In genomic region chr9:35470894-35471293, GRCh38 we compare ENCODE assay signal across 2 cellular contexts.
TF ChIP-seq lines count a peak whose summit lies in the region.

No MANE protein-coding gene starts in this region.

TF ChIP-seq in A549, 52 proteins besides CTCF, POLR2A, EP300 and RAD21 (continues in another document):
- TF ChIP-seq, protein P1, sequence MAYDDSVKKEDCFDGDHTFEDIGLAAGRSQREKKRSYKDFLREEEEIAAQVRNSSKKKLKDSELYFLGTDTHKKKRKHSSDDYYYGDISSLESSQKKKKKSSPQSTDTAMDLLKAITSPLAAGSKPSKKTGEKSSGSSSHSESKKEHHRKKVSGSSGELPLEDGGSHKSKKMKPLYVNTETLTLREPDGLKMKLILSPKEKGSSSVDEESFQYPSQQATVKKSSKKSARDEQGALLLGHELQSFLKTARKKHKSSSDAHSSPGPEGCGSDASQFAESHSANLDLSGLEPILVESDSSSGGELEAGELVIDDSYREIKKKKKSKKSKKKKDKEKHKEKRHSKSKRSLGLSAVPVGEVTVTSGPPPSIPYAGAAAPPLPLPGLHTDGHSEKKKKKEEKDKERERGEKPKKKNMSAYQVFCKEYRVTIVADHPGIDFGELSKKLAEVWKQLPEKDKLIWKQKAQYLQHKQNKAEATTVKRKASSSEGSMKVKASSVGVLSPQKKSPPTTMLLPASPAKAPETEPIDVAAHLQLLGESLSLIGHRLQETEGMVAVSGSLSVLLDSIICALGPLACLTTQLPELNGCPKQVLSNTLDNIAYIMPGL (CRISPR knock-in tag; IDR thresholded peaks at IDR 0.05; ENCODE audit: borderline replicate concordance): no peak
- TF ChIP-seq FOSB (CRISPR knock-in tag; IDR thresholded peaks at IDR 0.05) (no peak), NR3C1 (IDR thresholded peaks at IDR 0.05) (no peak), RCOR1 (IDR thresholded peaks at IDR 0.05; ENCODE audit: low read depth, low read length) (no peak), SMC3 (IDR thresholded peaks at IDR 0.05) (peak; percentile 48; the same call in 1 of the 3 replicates), CEBPB (IDR thresholded peaks at IDR 0.05) (peak; percentile 90 to 97), ESRRA (IDR thresholded peaks at IDR 0.05; ENCODE audit: borderline replicate concordance, low read length) (no peak), GATA3 (IDR thresholded peaks at IDR 0.05; ENCODE audit: borderline replicate concordance) (peak; percentile 54; the same call in 1 of the 2 replicates), ZSCAN20 (CRISPR knock-in tag; IDR thresholded peaks at IDR 0.05) (no peak), HEYL (CRISPR knock-in tag; IDR thresholded peaks at IDR 0.05) (no peak), BCL3 (IDR thresholded peaks at IDR 0.05) (peak; percentile 87; the same call in 2 of the 3 replicates), E2F6 (IDR thresholded peaks at IDR 0.05; ENCODE audit: borderline replicate concordance, low read depth) (no peak), PHF8 (IDR thresholded peaks at IDR 0.05; ENCODE audit: borderline replicate concordance, low read depth) (no peak), CHD2 (IDR thresholded peaks at IDR 0.05; ENCODE audit: low read length, partially characterized antibody) (no peak), BHLHE40 (IDR thresholded peaks at IDR 0.05; ENCODE audit: low read depth, low read length) (no peak), MYC (IDR thresholded peaks at IDR 0.05; ENCODE audit: borderline replicate concordance, low read length) (no peak), NFE2L2 (conservative IDR thresholded peaks at IDR 0.05; ENCODE audit: low read length) (no peak), RFX5 (IDR thresholded peaks at IDR 0.05) (no peak), HOXA7 (CRISPR knock-in tag; IDR thresholded peaks at IDR 0.05) (no peak), NPAS2 (CRISPR knock-in tag; IDR thresholded peaks at IDR 0.05; ENCODE audit: borderline replicate concordance) (no peak), RNF2 (IDR thresholded peaks at IDR 0.05; ENCODE audit: borderline replicate concordance, low read depth) (no peak), MAZ (IDR thresholded peaks at IDR 0.05; ENCODE audit: borderline replicate concordance, low read depth, low read length) (no peak), FOSL2 (IDR thresholded peaks at IDR 0.05) (0 out of 2 replicates have a peak, but pooled peaks have one; percentile 34), FOSL2 (CRISPR knock-in tag; IDR thresholded peaks at IDR 0.05) (peak; percentile 58), EHMT2 (IDR thresholded peaks at IDR 0.05; ENCODE audit: low read depth) (no peak), FOXS1 (CRISPR knock-in tag; IDR thresholded peaks at IDR 0.05) (no peak), POLR2AphosphoS2 (conservative IDR thresholded peaks at IDR 0.05; ENCODE audit: low read length) (no peak), RARB (CRISPR knock-in tag; IDR thresholded peaks at IDR 0.05) (no peak), TFCP2L1 (CRISPR knock-in tag; IDR thresholded peaks at IDR 0.05) (no peak), EHF (CRISPR knock-in tag; IDR thresholded peaks at IDR 0.05) (no peak), MAX (IDR thresholded peaks at IDR 0.05) (no peak), CBX2 (IDR thresholded peaks at IDR 0.05; ENCODE audit: borderline replicate concordance, low read depth) (no peak)
- TF ChIP-seq, protein P2, sequence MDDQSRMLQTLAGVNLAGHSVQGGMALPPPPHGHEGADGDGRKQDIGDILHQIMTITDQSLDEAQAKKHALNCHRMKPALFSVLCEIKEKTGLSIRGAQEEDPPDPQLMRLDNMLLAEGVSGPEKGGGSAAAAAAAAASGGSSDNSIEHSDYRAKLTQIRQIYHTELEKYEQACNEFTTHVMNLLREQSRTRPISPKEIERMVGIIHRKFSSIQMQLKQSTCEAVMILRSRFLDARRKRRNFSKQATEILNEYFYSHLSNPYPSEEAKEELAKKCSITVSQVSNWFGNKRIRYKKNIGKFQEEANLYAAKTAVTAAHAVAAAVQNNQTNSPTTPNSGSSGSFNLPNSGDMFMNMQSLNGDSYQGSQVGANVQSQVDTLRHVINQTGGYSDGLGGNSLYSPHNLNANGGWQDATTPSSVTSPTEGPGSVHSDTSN (IDR thresholded peaks at IDR 0.05): no peak
- TF ChIP-seq, protein P3, sequence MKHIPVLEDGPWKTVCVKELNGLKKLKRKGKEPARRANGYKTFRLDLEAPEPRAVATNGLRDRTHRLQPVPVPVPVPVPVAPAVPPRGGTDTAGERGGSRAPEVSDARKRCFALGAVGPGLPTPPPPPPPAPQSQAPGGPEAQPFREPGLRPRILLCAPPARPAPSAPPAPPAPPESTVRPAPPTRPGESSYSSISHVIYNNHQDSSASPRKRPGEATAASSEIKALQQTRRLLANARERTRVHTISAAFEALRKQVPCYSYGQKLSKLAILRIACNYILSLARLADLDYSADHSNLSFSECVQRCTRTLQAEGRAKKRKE (CRISPR knock-in tag; IDR thresholded peaks at IDR 0.05; ENCODE audit: low read depth): no peak
- TF ChIP-seq, protein P4, sequence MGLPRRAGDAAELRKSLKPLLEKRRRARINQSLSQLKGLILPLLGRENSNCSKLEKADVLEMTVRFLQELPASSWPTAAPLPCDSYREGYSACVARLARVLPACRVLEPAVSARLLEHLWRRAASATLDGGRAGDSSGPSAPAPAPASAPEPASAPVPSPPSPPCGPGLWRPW (IDR thresholded peaks at IDR 0.05): peak; percentile 91

TF ChIP-seq in IMR-90, 13 proteins besides CTCF, POLR2A, EP300 and RAD21 (continued from another document):
- TF ChIP-seq FOS (IDR thresholded peaks at IDR 0.05; ENCODE audit: low read depth, low read length): no peak
- no peak for TF ChIP-seq MAZ (IDR thresholded peaks at IDR 0.05; ENCODE audit: borderline replicate concordance, low read depth, low read length)
- TF ChIP-seq MXI1 (IDR thresholded peaks at IDR 0.05; ENCODE audit: borderline replicate concordance, low read depth, low read length): no peak
- TF ChIP-seq CEBPB (IDR thresholded peaks at IDR 0.05; ENCODE audit: low read depth, low read length): peak; percentile 90
- no peak for TF ChIP-seq NFE2L2 (IDR thresholded peaks at IDR 0.05; ENCODE audit: low read depth, low read length)
- TF ChIP-seq ELK1 (IDR thresholded peaks at IDR 0.05; ENCODE audit: borderline replicate concordance, low read depth, low read length): no peak
